In the genomic region with DNA sequence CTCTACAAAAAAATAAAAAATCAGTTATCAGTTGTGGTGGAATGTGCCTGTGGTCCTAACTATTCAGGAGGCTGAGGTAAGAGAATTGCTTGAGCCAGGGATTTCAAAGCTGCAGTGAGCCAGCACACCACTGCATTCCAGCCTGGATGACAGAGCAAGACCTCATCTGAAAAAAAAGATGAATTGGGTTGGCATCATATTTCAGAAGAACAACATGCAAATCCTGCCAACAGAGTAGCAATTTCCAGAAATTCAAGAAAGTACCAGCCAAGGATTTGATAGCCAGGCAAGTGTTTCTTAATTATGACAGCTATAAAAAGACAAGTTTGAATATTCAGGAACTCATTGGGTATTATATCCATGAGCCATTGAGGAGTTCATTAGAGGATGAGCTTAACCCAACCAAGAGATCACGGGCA, we compare ENCODE assay signal across 16 cellular contexts.
DNase-seq lines count a peak whose midpoint lies in the region; ATAC-seq, FAIRE-seq and TF ChIP-seq lines count a peak whose summit lies in the region.
"Had no signal": no experiment of that assay in that cellular context is flagged by ENCODE, and none has a peak within 500 bp of the region (broad histone marks: within the 10 kb centered on the region; RNA-seq: fewer than 3 reads in every experiment).

No MANE protein-coding gene starts in this region.

- no peaks in the 10 kb centered on the region for H3K36me3 ChIP-seq in keratinocyte (ENCODE audit: control insufficient read depth in 2 of 2, extremely low read depth in 1 of 2, insufficient read depth in 2 of 2, low read length in 2 of 2)

- H3K79me2 ChIP-seq in keratinocyte (ENCODE audit: control insufficient read depth, insufficient read depth, low read length): no peaks in the 10 kb centered on the region

- BruUV-seq in MCF 10A (replicated peaks; lab: Mats Ljungman, UMichigan): no TSS peak

- TF ChIP-seq CTCF in HFFc6 (IDR thresholded peaks at IDR 0.05) (no peak), MCF 10A (IDR thresholded peaks at IDR 0.05; ENCODE audit: unreplicated experiment) (no peak), keratinocyte (optimal IDR thresholded peaks at IDR 0.05 in 1 of 3, IDR thresholded peaks at IDR 0.05 in 1 of 3, conservative IDR thresholded peaks at IDR 0.05 in 1 of 3; ENCODE audit: extremely low read depth in 1 of 3, insufficient read depth in 2 of 3, low read length in 3 of 3) (no peak)

- no peak overlapping the region for H3K4me2 ChIP-seq in keratinocyte (ENCODE audit: control insufficient read depth, extremely low read depth, insufficient read depth, low read depth, low read length)

- H3K27ac ChIP-seq in keratinocyte (ENCODE audit: control insufficient read depth, insufficient read depth, low read length): no peak overlapping the region
- H3K27ac ChIP-seq: VCaP had no signal

- no peak for ATAC-seq in HG03457 (IDR thresholded peaks at IDR 0.05; ENCODE audit: unreplicated experiment)
- ATAC-seq: stimulated activated naive B cell treated with anti-CD40 and anti-IgM and Interleukin-4, amounts not matched to agents 10 μg/mL and 1 μg/mL and 100 μg/mL, for 72 hours had no signal

- H3K4me3 Mint-ChIP-seq in HFFc6 (no peak overlapping the region), MCF 10A (ENCODE audit: unreplicated experiment) (no peak overlapping the region)
- H3K4me3 Mint-ChIP-seq: activated naive CD4-positive, alpha-beta T cell treated with anti-CD3 and anti-CD28 coated beads, Interleukin-2, amount 10 ng/mL, durations not matched to agents 7 days and 5 days; CD4-positive, alpha-beta T cell; stimulated activated naive B cell treated with anti-CD40 and anti-IgM and Interleukin-4, amounts not matched to agents 10 μg/mL and 1 μg/mL and 100 μg/mL, for 72 hours had no signal

- peaks cover 3% of the 10 kb centered on the region for H3K27me3 Mint-ChIP-seq in HFFc6 (ENCODE audit: insufficient read depth)
- no peaks in the 10 kb centered on the region for H3K27me3 Mint-ChIP-seq in MCF 10A (ENCODE audit: insufficient read depth, unreplicated experiment)
- H3K27me3 Mint-ChIP-seq: activated naive CD4-positive, alpha-beta T cell treated with anti-CD3 and anti-CD28 coated beads, Interleukin-2, amount 10 ng/mL, durations not matched to agents 7 days and 5 days; CD4-positive, alpha-beta T cell; stimulated activated naive B cell treated with anti-CD40 and anti-IgM and Interleukin-4, amounts not matched to agents 10 μg/mL and 1 μg/mL and 100 μg/mL, for 72 hours had no signal

- no peak overlapping the region for H3K4me3 ChIP-seq in keratinocyte (ENCODE audit: control insufficient read depth in 2 of 3, extremely low read depth in 1 of 3, insufficient read depth in 2 of 3, low read depth in 1 of 3, low read length in 3 of 3)
- H3K4me3 ChIP-seq: HAP-1 had no signal

- dilution Hi-C loops in keratinocyte (cut with MboI; ENCODE audit: extremely low pct_ligation_motif_present, low sequenced_read_pairs): no loop called here

- H2AFZ ChIP-seq in keratinocyte (ENCODE audit: control insufficient read depth, low read length): no peak overlapping the region

- CTCF ChIA-PET in MCF 10A (lab: Yijun Ruan, JAX): no interaction called here

- peak; percentile 14 for DNase-seq in A172 (ENCODE audit: low spot score)
- DNase-seq in HFFc6: peak; percentile 78
- peak; percentile 49 for DNase-seq in MCF 10A (ENCODE audit: unreplicated experiment)
- DNase-seq in keratinocyte (ENCODE audit: low read depth, low spot score): no peak
- DNase-seq in midbrain (lab: John Stamatoyannopoulos, UW): no peak
- no peak for DNase-seq in NCI-H345 (lab: John Stamatoyannopoulos, UW)
- DNase-seq in stimulated activated CD4-positive, alpha-beta T cell treated with anti-CD3 and anti-CD28 coated beads, Interleukin-4, amount 100 ng/mL, for 4 hours: no peak
- DNase-seq: activated naive CD4-positive, alpha-beta T cell treated with anti-CD3 and anti-CD28 coated beads, Interleukin-2, amount 10 ng/mL, durations not matched to agents 7 days and 5 days; CD4-positive, alpha-beta T cell; hypothalamus; NCI-H82; retina; stimulated activated naive B cell treated with anti-CD40 and anti-IgM and Interleukin-4, amounts not matched to agents 10 μg/mL and 1 μg/mL and 100 μg/mL, for 72 hours had no signal

- H3K36me3 Mint-ChIP-seq in HFFc6 (ENCODE audit: low read depth): peaks cover 12% of the 10 kb centered on the region
- peaks cover 43% of the 10 kb centered on the region for H3K36me3 Mint-ChIP-seq in MCF 10A (ENCODE audit: insufficient read depth, unreplicated experiment)

- H3K9me3 ChIP-seq in keratinocyte (ENCODE audit: control insufficient read depth, low read depth, low read length): no peaks in the 10 kb centered on the region
- H3K9me3 ChIP-seq: HAP-1 had no signal

- H3K27me3 ChIP-seq in keratinocyte (ENCODE audit: control insufficient read depth, extremely low read depth, insufficient read depth, low read length): no peaks in the 10 kb centered on the region

- H3K9ac ChIP-seq in keratinocyte (ENCODE audit: control insufficient read depth, extremely low read depth, insufficient read depth, low read length): no peak overlapping the region

- H3K9me1 ChIP-seq in keratinocyte (ENCODE audit: control insufficient read depth, extremely low read depth, insufficient read depth, low read length): no peaks in the 10 kb centered on the region

- POLR2A ChIA-PET in MCF 10A (lab: Yijun Ruan, JAX): interaction anchor here (0.7 to 0.8 kb wide), 2 partner anchors 9 to 29 kb away, joined by 3 to 4 read pairs; no protein-coding TSS in a partner anchor

- peak; percentile 26 for FAIRE-seq in keratinocyte (lab: Jason Lieb, UNC)

- intact Hi-C loops in MCF 10A (cut with micrococcal nuclease): loop anchor here (5.0 kb wide), 1 partner anchor 120 kb away; no protein-coding TSS in a partner anchor

- H3K9me3 Mint-ChIP-seq in HFFc6 (no peaks in the 10 kb centered on the region), MCF 10A (ENCODE audit: unreplicated experiment) (no peaks in the 10 kb centered on the region)
- H3K9me3 Mint-ChIP-seq: activated naive CD4-positive, alpha-beta T cell treated with anti-CD3 and anti-CD28 coated beads, Interleukin-2, amount 10 ng/mL, durations not matched to agents 7 days and 5 days; CD4-positive, alpha-beta T cell; stimulated activated naive B cell treated with anti-CD40 and anti-IgM and Interleukin-4, amounts not matched to agents 10 μg/mL and 1 μg/mL and 100 μg/mL, for 72 hours had no signal

- H4K20me1 ChIP-seq in keratinocyte (ENCODE audit: control insufficient read depth, extremely low read depth, insufficient read depth, low read length): no peaks in the 10 kb centered on the region

- H3K4me1 ChIP-seq in keratinocyte (ENCODE audit: control insufficient read depth, extremely low read depth, insufficient read depth, low read length): peaks cover 5% of the 10 kb centered on the region
- H3K4me1 ChIP-seq: HAP-1 had no signal

- peaks cover 43% of the 10 kb centered on the region for H3K4me1 Mint-ChIP-seq in HFFc6 (ENCODE audit: low read depth)
- H3K4me1 Mint-ChIP-seq in MCF 10A (ENCODE audit: insufficient read depth, unreplicated experiment): peaks cover 19% of the 10 kb centered on the region
- H3K4me1 Mint-ChIP-seq: activated naive CD4-positive, alpha-beta T cell treated with anti-CD3 and anti-CD28 coated beads, Interleukin-2, amount 10 ng/mL, durations not matched to agents 7 days and 5 days had no signal

- H3K27ac Mint-ChIP-seq in HFFc6 (peak overlapping the region; percentile 54), MCF 10A (ENCODE audit: low read depth, unreplicated experiment) (peak overlapping the region; percentile 84)
- H3K27ac Mint-ChIP-seq: CD4-positive, alpha-beta T cell; stimulated activated naive B cell treated with anti-CD40 and anti-IgM and Interleukin-4, amounts not matched to agents 10 μg/mL and 1 μg/mL and 100 μg/mL, for 72 hours had no signal

Comparison
In these comparisons a context has a peak if more than half of its experiments do, and no peak if none do; other contexts are left out.
1. DNase-seq: peak in A172 (single experiment), HFFc6 (single experiment) and MCF 10A (single experiment); none in keratinocyte (single experiment), midbrain (single experiment), NCI-H345 (single experiment) and stimulated activated CD4-positive, alpha-beta T cell treated with anti-CD3 and anti-CD28 coated beads, Interleukin-4, amount 100 ng/mL, for 4 hours (0 of 2).